16 cellular contexts compared by ENCODE assay signal in genomic region chr2:101479810-101480209, GRCh38. TPM values are rescaled to one million over a fixed set of nuclear protein-coding genes. Genes with fewer than 3 reads are reported as not detected.
"Had no signal": no experiment of that assay in that cellular context is flagged by ENCODE, and none has a peak within 500 bp of the region (broad histone marks: within the 10 kb centered on the region; RNA-seq: fewer than 3 reads in every experiment).

No MANE protein-coding gene starts in this region.

- DNase-seq: activated B cell treated with CpG ODN at 0.5 μM for 24 hours; activated CD4-positive, alpha-beta T cell treated with anti-CD3 and anti-CD28 coated beads, Interleukin-2, amount 50 U/mL, for 1 hour; activated CD8-positive, alpha-beta memory T cell treated with anti-CD3 and anti-CD28 coated beads for 24 hours; aorta; effector memory CD4-positive, alpha-beta T cell; heart left ventricle; immature natural killer cell; right cardiac atrium; stimulated activated CD4-positive, alpha-beta T cell treated with anti-CD3 and anti-CD28 coated beads, Interleukin-15, amount 100 ng/mL, for 24 hours; stimulated activated CD4-positive, alpha-beta T cell treated with anti-CD3 and anti-CD28 coated beads, Interleukin-4, amount 100 ng/mL, for 1 hour; stimulated activated naive B cell treated with anti-CD40 and anti-IgM and Interleukin-4, amounts not matched to agents 10 μg/mL and 1 μg/mL and 100 μg/mL, for 72 hours; tibial artery; uterus had no signal

- H3K4me1 ChIP-seq: breast epithelium, prostate gland, uterus had no signal

- H3K27me3 ChIP-seq: breast epithelium, tibial artery, uterus had no signal

- H3K4me3 ChIP-seq: breast epithelium, heart left ventricle, prostate gland, skin epidermis, tibial artery, uterus had no signal

- H3K36me3 ChIP-seq: breast epithelium, heart left ventricle, prostate gland, tibial artery, uterus had no signal

- H3K9me3 ChIP-seq: breast epithelium, heart left ventricle, prostate gland, tibial artery, uterus had no signal

- H3K27ac ChIP-seq: breast epithelium, heart left ventricle, prostate gland, skin epidermis, tibial artery, uterus had no signal

- ATAC-seq: heart left ventricle; right cardiac atrium; stimulated activated naive B cell treated with anti-CD40 and anti-IgM and Interleukin-4, amounts not matched to agents 10 μg/mL and 1 μg/mL and 100 μg/mL, for 72 hours had no signal

RNA-seq across cellular contexts. Expression of gene RFX8, which starts 4.9 kb away (rescaled TPM):
- total RNA-seq: activated B cell treated with CpG ODN at 0.5 μM for 24 hours had no signal
- polyA plus RNA-seq: immature natural killer cell had no signal
